ENCODE assay signal across 1 cellular context in the genomic region with DNA sequence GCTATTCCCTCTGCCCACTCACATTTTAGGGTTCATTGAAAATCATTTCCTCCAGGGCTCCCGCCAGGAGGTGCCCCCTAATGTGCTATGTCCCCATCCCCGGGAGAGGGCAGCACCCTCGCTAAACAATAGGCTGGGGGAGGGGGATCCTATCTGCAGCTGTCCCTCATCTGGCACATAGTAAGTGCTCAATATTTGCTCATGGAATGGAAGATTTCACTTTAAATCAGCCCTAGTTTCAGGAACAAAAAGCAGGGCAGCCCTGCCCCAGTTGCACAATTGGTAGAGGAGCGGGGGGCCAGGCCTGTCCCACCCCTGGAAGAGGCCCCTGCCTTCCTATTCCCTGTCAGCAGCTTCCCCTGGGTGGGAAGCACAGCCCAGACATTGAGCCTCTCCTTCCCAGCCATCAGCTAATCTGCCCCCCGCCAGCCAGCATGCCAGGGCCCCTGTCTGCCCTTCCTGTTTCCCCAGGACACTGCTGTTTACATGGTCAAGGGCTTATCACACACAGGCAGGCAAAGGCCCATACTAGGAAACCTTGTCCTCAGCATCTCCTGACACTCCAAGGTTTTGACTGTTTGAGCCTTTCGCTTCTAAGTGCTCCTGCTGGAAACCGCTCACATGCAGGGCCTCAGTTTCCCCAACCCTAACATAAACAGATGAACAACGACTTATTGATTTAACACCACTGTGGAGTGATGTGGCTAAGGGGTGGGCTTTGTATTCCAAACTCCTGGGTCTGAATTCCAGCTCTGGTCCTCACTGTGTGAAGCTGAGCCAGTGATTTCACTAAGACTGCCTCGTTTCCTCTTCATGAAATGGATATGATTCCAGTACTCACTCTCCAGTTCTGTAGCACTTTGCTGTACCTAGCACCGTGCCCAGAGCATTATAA.
TF ChIP-seq lines count a peak whose summit lies in the region.

No MANE protein-coding gene starts in this region.

TF ChIP-seq in K562, 482 proteins besides CTCF, POLR2A, EP300 and RAD21 (continued from another document and continues in another):
- TF ChIP-seq, protein P1, sequence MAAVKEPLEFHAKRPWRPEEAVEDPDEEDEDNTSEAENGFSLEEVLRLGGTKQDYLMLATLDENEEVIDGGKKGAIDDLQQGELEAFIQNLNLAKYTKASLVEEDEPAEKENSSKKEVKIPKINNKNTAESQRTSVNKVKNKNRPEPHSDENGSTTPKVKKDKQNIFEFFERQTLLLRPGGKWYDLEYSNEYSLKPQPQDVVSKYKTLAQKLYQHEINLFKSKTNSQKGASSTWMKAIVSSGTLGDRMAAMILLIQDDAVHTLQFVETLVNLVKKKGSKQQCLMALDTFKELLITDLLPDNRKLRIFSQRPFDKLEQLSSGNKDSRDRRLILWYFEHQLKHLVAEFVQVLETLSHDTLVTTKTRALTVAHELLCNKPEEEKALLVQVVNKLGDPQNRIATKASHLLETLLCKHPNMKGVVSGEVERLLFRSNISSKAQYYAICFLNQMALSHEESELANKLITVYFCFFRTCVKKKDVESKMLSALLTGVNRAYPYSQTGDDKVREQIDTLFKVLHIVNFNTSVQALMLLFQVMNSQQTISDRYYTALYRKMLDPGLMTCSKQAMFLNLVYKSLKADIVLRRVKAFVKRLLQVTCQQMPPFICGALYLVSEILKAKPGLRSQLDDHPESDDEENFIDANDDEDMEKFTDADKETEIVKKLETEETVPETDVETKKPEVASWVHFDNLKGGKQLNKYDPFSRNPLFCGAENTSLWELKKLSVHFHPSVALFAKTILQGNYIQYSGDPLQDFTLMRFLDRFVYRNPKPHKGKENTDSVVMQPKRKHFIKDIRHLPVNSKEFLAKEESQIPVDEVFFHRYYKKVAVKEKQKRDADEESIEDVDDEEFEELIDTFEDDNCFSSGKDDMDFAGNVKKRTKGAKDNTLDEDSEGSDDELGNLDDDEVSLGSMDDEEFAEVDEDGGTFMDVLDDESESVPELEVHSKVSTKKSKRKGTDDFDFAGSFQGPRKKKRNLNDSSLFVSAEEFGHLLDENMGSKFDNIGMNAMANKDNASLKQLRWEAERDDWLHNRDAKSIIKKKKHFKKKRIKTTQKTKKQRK (IDR thresholded peaks at IDR 0.05; ENCODE audit: borderline replicate concordance, low read depth, low read length), result no peak
- TF ChIP-seq, protein P2, sequence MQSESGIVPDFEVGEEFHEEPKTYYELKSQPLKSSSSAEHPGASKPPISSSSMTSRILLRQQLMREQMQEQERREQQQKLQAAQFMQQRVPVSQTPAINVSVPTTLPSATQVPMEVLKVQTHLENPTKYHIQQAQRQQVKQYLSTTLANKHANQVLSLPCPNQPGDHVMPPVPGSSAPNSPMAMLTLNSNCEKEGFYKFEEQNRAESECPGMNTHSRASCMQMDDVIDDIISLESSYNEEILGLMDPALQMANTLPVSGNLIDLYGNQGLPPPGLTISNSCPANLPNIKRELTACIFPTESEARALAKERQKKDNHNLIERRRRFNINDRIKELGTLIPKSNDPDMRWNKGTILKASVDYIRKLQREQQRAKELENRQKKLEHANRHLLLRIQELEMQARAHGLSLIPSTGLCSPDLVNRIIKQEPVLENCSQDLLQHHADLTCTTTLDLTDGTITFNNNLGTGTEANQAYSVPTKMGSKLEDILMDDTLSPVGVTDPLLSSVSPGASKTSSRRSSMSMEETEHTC (IDR thresholded peaks at IDR 0.05), result no peak
- TF ChIP-seq SIRT6 (IDR thresholded peaks at IDR 0.05; ENCODE audit: low read depth, low read length) (no peak), NELFE (IDR thresholded peaks at IDR 0.05; ENCODE audit: insufficient read depth, insufficient read length) (no peak), STAT5A (IDR thresholded peaks at IDR 0.05; ENCODE audit: borderline replicate concordance, low read length) (peak; percentile 39; the same call in 1 of the 2 replicates), ETV5 (CRISPR knock-in tag; IDR thresholded peaks at IDR 0.05; ENCODE audit: low read depth) (0 out of 2 replicates have a peak, but pooled peaks have one; percentile 31), TAL1 (IDR thresholded peaks at IDR 0.05) (peak; percentile 82), SUPT5H (IDR thresholded peaks at IDR 0.05) (no peak), SMARCC2 (IDR thresholded peaks at IDR 0.05; ENCODE audit: low read depth) (peak; percentile 42; the same call in 1 of the 2 replicates), C11orf30 (IDR thresholded peaks at IDR 0.05; ENCODE audit: low read depth) (no peak), SMC3 (conservative IDR thresholded peaks at IDR 0.05; ENCODE audit: insufficient read depth, low read depth, low read length) (peak; percentile 58; the same call in 1 of the 2 replicates), ZNF12 (CRISPR knock-in tag; IDR thresholded peaks at IDR 0.05) (no peak), SREBF1 (IDR thresholded peaks at IDR 0.05; ENCODE audit: borderline replicate concordance, low read depth, low read length) (no peak), TOE1 (IDR thresholded peaks at IDR 0.05; ENCODE audit: borderline replicate concordance) (no peak), TOE1 (CRISPR knock-in tag; IDR thresholded peaks at IDR 0.05; ENCODE audit: borderline replicate concordance, low read depth) (no peak), ZNF561 (CRISPR knock-in tag; conservative IDR thresholded peaks at IDR 0.05) (no peak), JUN (IDR thresholded peaks at IDR 0.05; ENCODE audit: borderline replicate concordance, low read depth, low read length) (no peak), JUN (CRISPR knock-in tag; IDR thresholded peaks at IDR 0.05; ENCODE audit: borderline replicate concordance) (no peak), BHLHE40 (IDR thresholded peaks at IDR 0.05; ENCODE audit: low read length) (no peak; the same call in 1 of the 2 replicates), FOXA3 (CRISPR knock-in tag; conservative IDR thresholded peaks at IDR 0.05 in 1 of 2, IDR thresholded peaks at IDR 0.05 in 1 of 2) (peak; percentile 72 to 89; a peak in 3 of 4 replicates), HIVEP1 (CRISPR knock-in tag; IDR thresholded peaks at IDR 0.05) (no peak), ZEB2 (IDR thresholded peaks at IDR 0.05) (0 out of 2 replicates have a peak, but pooled peaks have one; percentile 45), ZNF584 (CRISPR knock-in tag; IDR thresholded peaks at IDR 0.05; ENCODE audit: low read depth) (no peak), MCM2 (IDR thresholded peaks at IDR 0.05; ENCODE audit: low read depth) (no peak), MYBL2 (IDR thresholded peaks at IDR 0.05; ENCODE audit: low read depth) (no peak), MYBL2 (CRISPR knock-in tag; IDR thresholded peaks at IDR 0.05; ENCODE audit: borderline replicate concordance) (no peak), RCOR1 (IDR thresholded peaks at IDR 0.05; ENCODE audit: borderline replicate concordance in 1 of 2, low read depth in 2 of 2, low read length in 2 of 2) (peak in 1 of 2 experiments; percentile 72; a peak in 2 of 4 replicates), HDAC8 (tag; IDR thresholded peaks at IDR 0.05) (no peak), ZNF583 (CRISPR knock-in tag; IDR thresholded peaks at IDR 0.05) (no peak), MAZ (CRISPR knock-in tag; conservative IDR thresholded peaks at IDR 0.05 in 1 of 2, IDR thresholded peaks at IDR 0.05 in 1 of 2) (peak; percentile 42 to 66; a peak in 1 of 4 replicates)
- TF ChIP-seq, protein P3, sequence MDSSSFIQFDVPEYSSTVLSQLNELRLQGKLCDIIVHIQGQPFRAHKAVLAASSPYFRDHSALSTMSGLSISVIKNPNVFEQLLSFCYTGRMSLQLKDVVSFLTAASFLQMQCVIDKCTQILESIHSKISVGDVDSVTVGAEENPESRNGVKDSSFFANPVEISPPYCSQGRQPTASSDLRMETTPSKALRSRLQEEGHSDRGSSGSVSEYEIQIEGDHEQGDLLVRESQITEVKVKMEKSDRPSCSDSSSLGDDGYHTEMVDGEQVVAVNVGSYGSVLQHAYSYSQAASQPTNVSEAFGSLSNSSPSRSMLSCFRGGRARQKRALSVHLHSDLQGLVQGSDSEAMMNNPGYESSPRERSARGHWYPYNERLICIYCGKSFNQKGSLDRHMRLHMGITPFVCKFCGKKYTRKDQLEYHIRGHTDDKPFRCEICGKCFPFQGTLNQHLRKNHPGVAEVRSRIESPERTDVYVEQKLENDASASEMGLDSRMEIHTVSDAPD (CRISPR knock-in tag; IDR thresholded peaks at IDR 0.05), result no peak
- TF ChIP-seq, protein P4, sequence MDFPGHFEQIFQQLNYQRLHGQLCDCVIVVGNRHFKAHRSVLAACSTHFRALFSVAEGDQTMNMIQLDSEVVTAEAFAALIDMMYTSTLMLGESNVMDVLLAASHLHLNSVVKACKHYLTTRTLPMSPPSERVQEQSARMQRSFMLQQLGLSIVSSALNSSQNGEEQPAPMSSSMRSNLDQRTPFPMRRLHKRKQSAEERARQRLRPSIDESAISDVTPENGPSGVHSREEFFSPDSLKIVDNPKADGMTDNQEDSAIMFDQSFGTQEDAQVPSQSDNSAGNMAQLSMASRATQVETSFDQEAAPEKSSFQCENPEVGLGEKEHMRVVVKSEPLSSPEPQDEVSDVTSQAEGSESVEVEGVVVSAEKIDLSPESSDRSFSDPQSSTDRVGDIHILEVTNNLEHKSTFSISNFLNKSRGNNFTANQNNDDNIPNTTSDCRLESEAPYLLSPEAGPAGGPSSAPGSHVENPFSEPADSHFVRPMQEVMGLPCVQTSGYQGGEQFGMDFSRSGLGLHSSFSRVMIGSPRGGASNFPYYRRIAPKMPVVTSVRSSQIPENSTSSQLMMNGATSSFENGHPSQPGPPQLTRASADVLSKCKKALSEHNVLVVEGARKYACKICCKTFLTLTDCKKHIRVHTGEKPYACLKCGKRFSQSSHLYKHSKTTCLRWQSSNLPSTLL (IDR thresholded peaks at IDR 0.05), result no peak
- TF ChIP-seq, protein P5, sequence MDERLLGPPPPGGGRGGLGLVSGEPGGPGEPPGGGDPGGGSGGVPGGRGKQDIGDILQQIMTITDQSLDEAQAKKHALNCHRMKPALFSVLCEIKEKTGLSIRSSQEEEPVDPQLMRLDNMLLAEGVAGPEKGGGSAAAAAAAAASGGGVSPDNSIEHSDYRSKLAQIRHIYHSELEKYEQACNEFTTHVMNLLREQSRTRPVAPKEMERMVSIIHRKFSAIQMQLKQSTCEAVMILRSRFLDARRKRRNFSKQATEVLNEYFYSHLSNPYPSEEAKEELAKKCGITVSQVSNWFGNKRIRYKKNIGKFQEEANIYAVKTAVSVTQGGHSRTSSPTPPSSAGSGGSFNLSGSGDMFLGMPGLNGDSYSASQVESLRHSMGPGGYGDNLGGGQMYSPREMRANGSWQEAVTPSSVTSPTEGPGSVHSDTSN (CRISPR knock-in tag; IDR thresholded peaks at IDR 0.05; ENCODE audit: low read depth), result no peak
- TF ChIP-seq, protein P5 (tag; conservative IDR thresholded peaks at IDR 0.05; ENCODE audit: low read depth), result peak; percentile 49
- TF ChIP-seq, protein P6, sequence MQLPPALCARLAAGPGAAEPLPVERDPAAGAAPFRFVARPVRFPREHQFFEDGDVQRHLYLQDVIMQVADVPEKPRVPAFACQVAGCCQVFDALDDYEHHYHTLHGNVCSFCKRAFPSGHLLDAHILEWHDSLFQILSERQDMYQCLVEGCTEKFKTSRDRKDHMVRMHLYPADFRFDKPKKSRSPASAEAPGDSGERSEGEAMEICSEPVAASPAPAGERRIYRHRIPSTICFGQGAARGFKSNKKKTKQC (CRISPR knock-in tag; IDR thresholded peaks at IDR 0.05), result no peak
- TF ChIP-seq, protein P7, sequence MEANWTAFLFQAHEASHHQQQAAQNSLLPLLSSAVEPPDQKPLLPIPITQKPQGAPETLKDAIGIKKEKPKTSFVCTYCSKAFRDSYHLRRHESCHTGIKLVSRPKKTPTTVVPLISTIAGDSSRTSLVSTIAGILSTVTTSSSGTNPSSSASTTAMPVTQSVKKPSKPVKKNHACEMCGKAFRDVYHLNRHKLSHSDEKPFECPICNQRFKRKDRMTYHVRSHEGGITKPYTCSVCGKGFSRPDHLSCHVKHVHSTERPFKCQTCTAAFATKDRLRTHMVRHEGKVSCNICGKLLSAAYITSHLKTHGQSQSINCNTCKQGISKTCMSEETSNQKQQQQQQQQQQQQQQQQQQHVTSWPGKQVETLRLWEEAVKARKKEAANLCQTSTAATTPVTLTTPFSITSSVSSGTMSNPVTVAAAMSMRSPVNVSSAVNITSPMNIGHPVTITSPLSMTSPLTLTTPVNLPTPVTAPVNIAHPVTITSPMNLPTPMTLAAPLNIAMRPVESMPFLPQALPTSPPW (CRISPR knock-in tag; IDR thresholded peaks at IDR 0.05), result peak; percentile 39; the same call in 1 of the 2 replicates
- TF ChIP-seq, protein P8, sequence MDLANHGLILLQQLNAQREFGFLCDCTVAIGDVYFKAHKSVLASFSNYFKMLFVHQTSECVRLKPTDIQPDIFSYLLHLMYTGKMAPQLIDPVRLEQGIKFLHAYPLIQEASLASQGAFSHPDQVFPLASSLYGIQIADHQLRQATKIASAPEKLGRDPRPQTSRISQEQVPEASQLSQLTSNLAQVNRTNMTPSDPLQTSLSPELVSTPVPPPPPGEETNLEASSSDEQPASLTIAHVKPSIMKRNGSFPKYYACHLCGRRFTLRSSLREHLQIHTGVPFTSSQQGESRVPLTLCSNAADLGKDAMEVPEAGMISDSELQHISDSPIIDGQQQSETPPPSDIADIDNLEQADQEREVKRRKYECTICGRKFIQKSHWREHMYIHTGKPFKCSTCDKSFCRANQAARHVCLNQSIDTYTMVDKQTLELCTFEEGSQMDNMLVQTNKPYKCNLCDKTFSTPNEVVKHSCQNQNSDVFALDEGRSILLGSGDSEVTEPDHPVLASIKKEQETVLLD (IDR thresholded peaks at IDR 0.05), result peak; percentile 58; the same call in 1 of the 2 replicates
- TF ChIP-seq, protein P9, sequence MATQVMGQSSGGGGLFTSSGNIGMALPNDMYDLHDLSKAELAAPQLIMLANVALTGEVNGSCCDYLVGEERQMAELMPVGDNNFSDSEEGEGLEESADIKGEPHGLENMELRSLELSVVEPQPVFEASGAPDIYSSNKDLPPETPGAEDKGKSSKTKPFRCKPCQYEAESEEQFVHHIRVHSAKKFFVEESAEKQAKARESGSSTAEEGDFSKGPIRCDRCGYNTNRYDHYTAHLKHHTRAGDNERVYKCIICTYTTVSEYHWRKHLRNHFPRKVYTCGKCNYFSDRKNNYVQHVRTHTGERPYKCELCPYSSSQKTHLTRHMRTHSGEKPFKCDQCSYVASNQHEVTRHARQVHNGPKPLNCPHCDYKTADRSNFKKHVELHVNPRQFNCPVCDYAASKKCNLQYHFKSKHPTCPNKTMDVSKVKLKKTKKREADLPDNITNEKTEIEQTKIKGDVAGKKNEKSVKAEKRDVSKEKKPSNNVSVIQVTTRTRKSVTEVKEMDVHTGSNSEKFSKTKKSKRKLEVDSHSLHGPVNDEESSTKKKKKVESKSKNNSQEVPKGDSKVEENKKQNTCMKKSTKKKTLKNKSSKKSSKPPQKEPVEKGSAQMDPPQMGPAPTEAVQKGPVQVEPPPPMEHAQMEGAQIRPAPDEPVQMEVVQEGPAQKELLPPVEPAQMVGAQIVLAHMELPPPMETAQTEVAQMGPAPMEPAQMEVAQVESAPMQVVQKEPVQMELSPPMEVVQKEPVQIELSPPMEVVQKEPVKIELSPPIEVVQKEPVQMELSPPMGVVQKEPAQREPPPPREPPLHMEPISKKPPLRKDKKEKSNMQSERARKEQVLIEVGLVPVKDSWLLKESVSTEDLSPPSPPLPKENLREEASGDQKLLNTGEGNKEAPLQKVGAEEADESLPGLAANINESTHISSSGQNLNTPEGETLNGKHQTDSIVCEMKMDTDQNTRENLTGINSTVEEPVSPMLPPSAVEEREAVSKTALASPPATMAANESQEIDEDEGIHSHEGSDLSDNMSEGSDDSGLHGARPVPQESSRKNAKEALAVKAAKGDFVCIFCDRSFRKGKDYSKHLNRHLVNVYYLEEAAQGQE (CRISPR knock-in tag; IDR thresholded peaks at IDR 0.05; ENCODE audit: low read depth), result 0 out of 2 replicates have a peak, but pooled peaks have one; percentile 27
